In genomic region chr7:145219461-145219860, GRCh38 we compare ENCODE assay signal across 23 cellular contexts.
DNase-seq lines count a peak whose midpoint lies in the region; ATAC-seq, FAIRE-seq and TF ChIP-seq lines count a peak whose summit lies in the region.
"Had no signal": no experiment of that assay in that cellular context is flagged by ENCODE, and none has a peak within 500 bp of the region (broad histone marks: within the 10 kb centered on the region; RNA-seq: fewer than 3 reads in every experiment).

No MANE protein-coding gene starts in this region.

- H3K18ac ChIP-seq in H1 (ENCODE audit: extremely low read depth, low read length): no peak overlapping the region

- no peak overlapping the region for H2BK120ac ChIP-seq in H1 (replicated peaks; ENCODE audit: low read depth, low read length)

- no peaks in the 10 kb centered on the region for H3K23me2 ChIP-seq in H1 (ENCODE audit: low read depth, low read length)

- intact Hi-C loops in dorsolateral prefrontal cortex (cut with DNase I): no loop called here
- intact Hi-C loops in left colon (cut with DNase I, micrococcal nuclease): no loop called here

- no peak overlapping the region for H4K5ac ChIP-seq in H1 (ENCODE audit: insufficient read length, low read depth, low read length)

- CTCF ChIA-PET in H1 (lab: Charles Lee; ENCODE audit: partially characterized antibody): no interaction called here

- peak overlapping the region; percentile 33; the same call in 1 of the 2 replicates for H2AFZ ChIP-seq in H1 (ENCODE audit: low read length)

- DNase-seq in A172 (ENCODE audit: low spot score): peak; percentile 2
- DNase-seq in HT1080 (ENCODE audit: low read depth): peak; percentile 24
- no peak for DNase-seq in H1 (ENCODE audit: low read depth in 1 of 2, low spot score in 2 of 2)
- DNase-seq in right atrium auricular region (ENCODE audit: low spot score): peak; percentile 59
- no peak for DNase-seq in activated T-cell treated with anti-CD3 and anti-CD28 coated beads, Interleukin-2, amount 50 U/mL, for 4 hours
- DNase-seq in dorsolateral prefrontal cortex: no peak
- no peak for DNase-seq in left colon
- DNase-seq: BE2C; DMS53; H7; NCI-H1105 treated with DMSO at 0.1 percent for 48 hours; NCI-H2029 treated with DMSO at 0.1 percent for 48 hours; NCI-H345; NCI-H524; NCI-H774; NK-92 treated with Interleukin-12 subunit alpha and Interleukin-12 subunit beta, amount 100 ng/mL, for 24 hours had no signal

- no peak overlapping the region for H4K8ac ChIP-seq in H1 (ENCODE audit: extremely low read depth, insufficient read depth, low read length)

- H3K4me3 ChIP-seq in H1 (ENCODE audit: extremely low read depth in 1 of 4, insufficient read depth in 2 of 4, low read depth in 3 of 4, low read length in 4 of 4): no peak overlapping the region
- H3K4me3 ChIP-seq in right atrium auricular region: no peak overlapping the region
- no peak overlapping the region for H3K4me3 ChIP-seq in dorsolateral prefrontal cortex
- H3K4me3 ChIP-seq: K562, SJCRH30 had no signal

- no peak for FAIRE-seq in H1 (lab: Jason Lieb, UNC)
- FAIRE-seq: D721Med, GM19239, HepG2, K562 had no signal

- no peak overlapping the region for H2BK15ac ChIP-seq in H1 (ENCODE audit: low read length)

- H3K14ac ChIP-seq in H1 (ENCODE audit: insufficient read length): no peak overlapping the region

- no peak overlapping the region for H2AK5ac ChIP-seq in H1 (ENCODE audit: low read depth, low read length)

- no peak overlapping the region for H3K9ac ChIP-seq in H1 (replicated peaks in 1 of 4; ENCODE audit: extremely low read depth in 1 of 4, low read depth in 3 of 4, low read length in 3 of 4)

- WGBS in H1 (ENCODE audit: extremely low coverage in 1 of 2, insufficient coverage in 1 of 2, insufficient read length in 1 of 2, insufficient replicate concordance in 2 of 2, low coverage in 1 of 2, low lambda C conversion rate in 2 of 2, missing lambda C conversion rate in 1 of 2), 2 experiments: 75% methylated on average over 4 of the region's 4 CpGs; no CpG with 5 or more reads in 1 of the 2 experiments

- H3K27ac ChIP-seq in H1 (ENCODE audit: low read depth, low read length) (no peak overlapping the region), right atrium auricular region (no peak overlapping the region), dorsolateral prefrontal cortex (no peak overlapping the region)
- H3K27ac ChIP-seq: SJCRH30 had no signal

- H3K79me2 ChIP-seq in H1 (ENCODE audit: control insufficient read depth in 1 of 2, insufficient read depth in 2 of 2, low read length in 2 of 2): no peaks in the 10 kb centered on the region

- H3K79me1 ChIP-seq in H1 (ENCODE audit: low read depth, low read length): no peaks in the 10 kb centered on the region

- H3K4ac ChIP-seq in H1 (replicated peaks; ENCODE audit: insufficient read length, low read depth, low read length): no peak overlapping the region

- H3K4me1 ChIP-seq in H1 (replicated peaks in 1 of 4; ENCODE audit: control insufficient read depth in 3 of 4, insufficient read depth in 4 of 4, low read length in 3 of 4) (no peaks in the 10 kb centered on the region; a peak in 1 of 7 replicates), right atrium auricular region (no peaks in the 10 kb centered on the region)
- H3K4me1 ChIP-seq: BE2C, SJCRH30 had no signal

- H4K20me1 ChIP-seq in H1 (replicated peaks in 1 of 2; ENCODE audit: control insufficient read depth in 1 of 2, insufficient read depth in 2 of 2, low read length in 2 of 2): no peaks in the 10 kb centered on the region

- H2BK12ac ChIP-seq in H1 (ENCODE audit: low read depth, low read length): no peak overlapping the region

- no peak overlapping the region for H2BK20ac ChIP-seq in H1 (ENCODE audit: low read length)

- POLR2A ChIA-PET in H1 (lab: Charles Lee; ENCODE audit: partially characterized antibody): no interaction called here

- H3K4me3 Mint-ChIP-seq in activated T-cell treated with anti-CD3 and anti-CD28 coated beads, Interleukin-2, amount 50 U/mL, for 4 hours: no peak overlapping the region

- TF ChIP-seq RAD21 in H1 (IDR thresholded peaks at IDR 0.05 in 1 of 2, conservative IDR thresholded peaks at IDR 0.05 in 1 of 2; ENCODE audit: low read depth in 2 of 2, low read length in 2 of 2): no peak

- H3K56ac ChIP-seq in H1 (replicated peaks; ENCODE audit: insufficient read length, low read depth, low read length): no peak overlapping the region

- TF ChIP-seq CTCF in H1 (IDR thresholded peaks at IDR 0.05; ENCODE audit: control extremely low read depth in 1 of 3, insufficient read depth in 1 of 3, low read depth in 1 of 3, low read length in 3 of 3) (no peak), right atrium auricular region (IDR thresholded peaks at IDR 0.05) (no peak), dorsolateral prefrontal cortex (IDR thresholded peaks at IDR 0.05 in 54 of 56, conservative IDR thresholded peaks at IDR 0.05 in 2 of 56; ENCODE audit: low read depth in 1 of 56, partially characterized antibody in 56 of 56) (no peak)

- H3K4me2 ChIP-seq in H1 (ENCODE audit: insufficient read depth in 1 of 2, low read depth in 2 of 2, low read length in 2 of 2): no peak overlapping the region

- TF ChIP-seq EP300 in H1 (IDR thresholded peaks at IDR 0.05; ENCODE audit: borderline replicate concordance in 1 of 2, low read depth in 2 of 2, low read length in 2 of 2): no peak

- no peaks in the 10 kb centered on the region for H3K36me3 Mint-ChIP-seq in activated T-cell treated with anti-CD3 and anti-CD28 coated beads, Interleukin-2, amount 50 U/mL, for 4 hours (ENCODE audit: insufficient read depth)

- ATAC-seq in HG03571 (IDR thresholded peaks at IDR 0.05; ENCODE audit: unreplicated experiment) (no peak), left colon (no peak)
- no peak for ATAC-seq in activated T-cell treated with anti-CD3 and anti-CD28 coated beads, Interleukin-2, amount 50 U/mL, for 4 hours
- ATAC-seq: HepG2, K562, Panc1 had no signal

- no peak overlapping the region for H4K91ac ChIP-seq in H1 (replicated peaks; ENCODE audit: insufficient read length, low read length)

- H3K23ac ChIP-seq in H1 (ENCODE audit: insufficient read length): no peak overlapping the region

- no peak overlapping the region for H2BK5ac ChIP-seq in H1 (ENCODE audit: low read depth, low read length)

- TF ChIP-seq POLR2A in H1 (IDR thresholded peaks at IDR 0.05; ENCODE audit: control extremely low read depth in 1 of 2, low read depth in 2 of 2, low read length in 2 of 2): no peak

- H3K9me3 ChIP-seq in H1 (ENCODE audit: insufficient read depth in 2 of 2, low read depth in 1 of 2, low read length in 1 of 2) (no peaks in the 10 kb centered on the region; a peak in 1 of 4 replicates), right atrium auricular region (peaks cover 0 to 3% of the 10 kb centered on the region in 2 donors)
- H3K9me3 ChIP-seq: BE2C, SJCRH30 had no signal

- peaks cover 6% of the 10 kb centered on the region for H3K9me3 Mint-ChIP-seq in activated T-cell treated with anti-CD3 and anti-CD28 coated beads, Interleukin-2, amount 50 U/mL, for 4 hours

- H3K4me1 Mint-ChIP-seq in activated T-cell treated with anti-CD3 and anti-CD28 coated beads, Interleukin-2, amount 50 U/mL, for 4 hours (ENCODE audit: low read depth): no peaks in the 10 kb centered on the region

- no peaks in the 10 kb centered on the region for H3K27me3 ChIP-seq in H1 (replicated peaks in 1 of 4; ENCODE audit: control insufficient read depth in 3 of 4, extremely low read depth in 1 of 4, insufficient read depth in 3 of 4, low read length in 3 of 4)
- no peaks in the 10 kb centered on the region for H3K27me3 ChIP-seq in right atrium auricular region
- H3K27me3 ChIP-seq in dorsolateral prefrontal cortex: no peaks in the 10 kb centered on the region
- H3K27me3 ChIP-seq: BE2C, SJCRH30 had no signal

- H3K36me3 ChIP-seq in H1 (ENCODE audit: control insufficient read depth in 2 of 4, insufficient read depth in 4 of 4, low read length in 3 of 4) (no peaks in the 10 kb centered on the region), right atrium auricular region (no peaks in the 10 kb centered on the region)
- H3K36me3 ChIP-seq: BE2C, SJCRH30 had no signal

- no peaks in the 10 kb centered on the region for H3K27me3 Mint-ChIP-seq in activated T-cell treated with anti-CD3 and anti-CD28 coated beads, Interleukin-2, amount 50 U/mL, for 4 hours (ENCODE audit: low read depth)

TF ChIP-seq in H1, 55 proteins besides CTCF, POLR2A, EP300 and RAD21:
- TF ChIP-seq SP2 (IDR thresholded peaks at IDR 0.05; ENCODE audit: low read length) (no peak), TCF12 (IDR thresholded peaks at IDR 0.05; ENCODE audit: low read depth, low read length) (no peak), CEBPB (IDR thresholded peaks at IDR 0.05; ENCODE audit: low read depth, low read length) (no peak), SIRT6 (IDR thresholded peaks at IDR 0.05; ENCODE audit: low read length) (no peak), SIN3A (conservative IDR thresholded peaks at IDR 0.05 in 1 of 2, IDR thresholded peaks at IDR 0.05 in 1 of 2; ENCODE audit: low read depth in 1 of 2, low read length in 2 of 2) (no peak), CBX8 (IDR thresholded peaks at IDR 0.05; ENCODE audit: borderline replicate concordance, low read depth, low read length) (no peak), BRCA1 (IDR thresholded peaks at IDR 0.05; ENCODE audit: low read depth, low read length) (no peak), EGR1 (IDR thresholded peaks at IDR 0.05; ENCODE audit: borderline replicate concordance, low read depth, low read length) (no peak), KDM5A (IDR thresholded peaks at IDR 0.05; ENCODE audit: low read length) (no peak), YY1 (IDR thresholded peaks at IDR 0.05; ENCODE audit: low read depth, low read length) (no peak), TAF1 (IDR thresholded peaks at IDR 0.05; ENCODE audit: low read depth, low read length) (no peak)
- TF ChIP-seq, protein P1, sequence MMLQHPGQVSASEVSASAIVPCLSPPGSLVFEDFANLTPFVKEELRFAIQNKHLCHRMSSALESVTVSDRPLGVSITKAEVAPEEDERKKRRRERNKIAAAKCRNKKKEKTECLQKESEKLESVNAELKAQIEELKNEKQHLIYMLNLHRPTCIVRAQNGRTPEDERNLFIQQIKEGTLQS (IDR thresholded peaks at IDR 0.05; ENCODE audit: insufficient read depth, low read depth, low read length): no peak
- TF ChIP-seq, protein P2, sequence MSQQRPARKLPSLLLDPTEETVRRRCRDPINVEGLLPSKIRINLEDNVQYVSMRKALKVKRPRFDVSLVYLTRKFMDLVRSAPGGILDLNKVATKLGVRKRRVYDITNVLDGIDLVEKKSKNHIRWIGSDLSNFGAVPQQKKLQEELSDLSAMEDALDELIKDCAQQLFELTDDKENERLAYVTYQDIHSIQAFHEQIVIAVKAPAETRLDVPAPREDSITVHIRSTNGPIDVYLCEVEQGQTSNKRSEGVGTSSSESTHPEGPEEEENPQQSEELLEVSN (IDR thresholded peaks at IDR 0.05): no peak
- TF ChIP-seq, protein P3, sequence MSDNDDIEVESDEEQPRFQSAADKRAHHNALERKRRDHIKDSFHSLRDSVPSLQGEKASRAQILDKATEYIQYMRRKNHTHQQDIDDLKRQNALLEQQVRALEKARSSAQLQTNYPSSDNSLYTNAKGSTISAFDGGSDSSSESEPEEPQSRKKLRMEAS (IDR thresholded peaks at IDR 0.05): no peak

Comparison
In these comparisons a context has a peak if more than half of its experiments do, and no peak if none do; other contexts are left out.
1. DNase-seq: peak in A172 (single experiment), HT1080 (single experiment) and right atrium auricular region (single experiment); none in H1 (0 of 2), activated T-cell treated with anti-CD3 and anti-CD28 coated beads, Interleukin-2, amount 50 U/mL, for 4 hours (single experiment), dorsolateral prefrontal cortex (0 of 10) and left colon (0 of 2).